Comparison of ENCODE assay signal across 15 cellular contexts in genomic region chr1:165910764-165911421, GRCh38.
A peak's percentile ranks its signal among the peaks of the same experiment; 100 is the strongest.
DNase-seq lines count a peak whose midpoint lies in the region; TF ChIP-seq lines count a peak whose summit lies in the region.
"Had no signal": no experiment of that assay in that cellular context is flagged by ENCODE, and none has a peak within 500 bp of the region (broad histone marks: within the 10 kb centered on the region; RNA-seq: fewer than 3 reads in every experiment).

No MANE protein-coding gene starts in this region.

- H3K9me3 ChIP-seq in testis = no peaks in the 10 kb centered on the region

- TF ChIP-seq CTCF in RWPE1 (conservative IDR thresholded peaks at IDR 0.05; ENCODE audit: low read depth) (no peak), fibroblast of mammary gland (conservative IDR thresholded peaks at IDR 0.05; ENCODE audit: control insufficient read depth, insufficient read depth, low read depth, low read length) (no peak), testis (IDR thresholded peaks at IDR 0.05) (no peak)

- H3K36me3 ChIP-seq in testis (ENCODE audit: low read depth, missing control alignments) = no peaks in the 10 kb centered on the region
- H3K36me3 ChIP-seq: cardiac muscle cell had no signal

- no peak for DNase-seq in RWPE1 (ENCODE audit: low spot score)
- peak; percentile 49 for DNase-seq in fibroblast of mammary gland (ENCODE audit: low read depth)
- peak; percentile 73 for DNase-seq in mucosa of gallbladder (ENCODE audit: low spot score)
- DNase-seq in testis = peak; percentile 62
- DNase-seq in NCI-H187 (lab: John Stamatoyannopoulos, UW) = no peak
- no peak for DNase-seq in effector CD8-positive, alpha-beta T cell (lab: John Stamatoyannopoulos, UW)
- no peak for DNase-seq in foreskin melanocyte
- no peak for DNase-seq in SK-N-DZ (ENCODE audit: low spot score)
- DNase-seq: activated CD4-positive, alpha-beta T cell treated with anti-CD3 and anti-CD28 coated beads for 48 hours; activated effector memory CD4-positive, alpha-beta T cell treated with anti-CD3 and anti-CD28 coated beads, Interleukin-2, amount 50 U/mL, for 16 hours; CD4-positive, alpha-beta T cell; mesendoderm; NCI-H1417 had no signal

- H3K4me3 ChIP-seq in fibroblast of mammary gland (ENCODE audit: control insufficient read depth, low read depth, low read length) (no peak overlapping the region), testis (no peak overlapping the region)
- H3K4me3 ChIP-seq: cardiac muscle cell had no signal

- H3K4me1 ChIP-seq in testis = peaks cover 7% of the 10 kb centered on the region

- POLR2A ChIA-PET in RWPE1 (lab: Yijun Ruan, JAX; ENCODE audit: low non-redundant PET) = no interaction called here

- 34 to 49% methylated on average over 14 of the region's 14 CpGs for WGBS in testis, 2 donors

- TF ChIP-seq POLR2A in testis (IDR thresholded peaks at IDR 0.05) = no peak

- intact Hi-C loops in testis (cut with DNase I; ENCODE audit: low total_unique reads) = loop anchor here (5.0 to 10.0 kb wide), 2 partner anchors 86 to 309 kb away; partner anchors contain the start of gene UCK2

- no peaks in the 10 kb centered on the region for H3K27me3 ChIP-seq in testis
- H3K27me3 ChIP-seq: cardiac muscle cell had no signal

- CTCF ChIA-PET in RWPE1 (lab: Yijun Ruan, JAX) = no interaction called here

- H3K27ac ChIP-seq in RWPE1 (peak overlapping the region; percentile 49), testis (no peak overlapping the region)
- H3K27ac ChIP-seq: cardiac muscle cell, HL-60 had no signal

Comparison
In these comparisons a context has a peak if more than half of its experiments do, and no peak if none do; other contexts are left out.
1. DNase-seq: peak in fibroblast of mammary gland (single experiment), mucosa of gallbladder (single experiment) and testis (single experiment); none in RWPE1 (single experiment), NCI-H187 (0 of 2), effector CD8-positive, alpha-beta T cell (single experiment), foreskin melanocyte (single experiment) and SK-N-DZ (single experiment).